In the genomic region with DNA sequence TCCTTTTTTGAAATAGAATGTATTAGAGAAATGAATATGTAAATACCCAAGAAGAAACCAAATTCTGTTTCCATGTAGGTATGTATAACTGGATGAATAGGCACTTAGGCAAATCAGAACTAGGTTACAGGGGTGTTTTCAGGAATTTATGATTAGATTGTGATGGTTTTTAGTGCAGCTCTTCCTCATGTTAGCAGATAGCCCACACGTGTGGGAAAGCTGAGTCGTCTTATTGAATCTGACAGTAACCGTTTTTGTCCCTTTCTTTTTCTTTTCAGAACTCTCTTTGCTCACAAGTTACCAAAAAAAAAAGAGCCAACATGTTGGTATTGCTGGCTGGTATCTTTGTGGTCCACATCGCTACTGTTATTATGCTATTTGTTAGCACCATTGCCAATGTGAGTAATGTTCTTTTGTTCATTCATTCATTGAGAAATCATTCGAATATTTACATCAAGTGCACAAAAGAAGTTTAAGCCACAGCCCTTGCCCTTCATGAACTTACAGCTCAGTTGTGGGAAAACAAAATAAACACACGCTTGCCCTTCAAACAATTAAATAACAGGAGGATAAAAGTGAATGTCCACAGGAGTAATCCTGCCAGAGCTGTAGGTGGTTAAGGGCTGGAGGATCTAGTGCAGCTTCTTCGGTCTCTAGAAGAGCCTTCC, we compare ENCODE assay signal across 1 cellular context.
TF ChIP-seq lines count a peak whose summit lies in the region.

No MANE protein-coding gene starts in this region.

TF ChIP-seq in IMR-90, 13 proteins besides CTCF, POLR2A, EP300 and RAD21:
- TF ChIP-seq BHLHE40 (IDR thresholded peaks at IDR 0.05; ENCODE audit: low read depth, low read length) (peak; percentile 52), MAFK (IDR thresholded peaks at IDR 0.05; ENCODE audit: low read depth, low read length) (peak; percentile 19), CHD1 (IDR thresholded peaks at IDR 0.05; ENCODE audit: low read depth, low read length) (0 out of 2 replicates have a peak, but pooled peaks have one; percentile 46), MXI1 (IDR thresholded peaks at IDR 0.05; ENCODE audit: borderline replicate concordance, low read depth, low read length) (0 out of 2 replicates have a peak, but pooled peaks have one; percentile 33), SMC3 (IDR thresholded peaks at IDR 0.05; ENCODE audit: low read depth, low read length) (no peak), CEBPB (IDR thresholded peaks at IDR 0.05; ENCODE audit: low read depth, low read length) (peak; percentile 16; the same call in 1 of the 2 replicates)
- TF ChIP-seq, protein P1, sequence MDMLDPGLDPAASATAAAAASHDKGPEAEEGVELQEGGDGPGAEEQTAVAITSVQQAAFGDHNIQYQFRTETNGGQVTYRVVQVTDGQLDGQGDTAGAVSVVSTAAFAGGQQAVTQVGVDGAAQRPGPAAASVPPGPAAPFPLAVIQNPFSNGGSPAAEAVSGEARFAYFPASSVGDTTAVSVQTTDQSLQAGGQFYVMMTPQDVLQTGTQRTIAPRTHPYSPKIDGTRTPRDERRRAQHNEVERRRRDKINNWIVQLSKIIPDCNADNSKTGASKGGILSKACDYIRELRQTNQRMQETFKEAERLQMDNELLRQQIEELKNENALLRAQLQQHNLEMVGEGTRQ (IDR thresholded peaks at IDR 0.05; ENCODE audit: low read depth, low read length) = no peak
